Comparison of ENCODE assay signal across 1 cellular context in the genomic region with DNA sequence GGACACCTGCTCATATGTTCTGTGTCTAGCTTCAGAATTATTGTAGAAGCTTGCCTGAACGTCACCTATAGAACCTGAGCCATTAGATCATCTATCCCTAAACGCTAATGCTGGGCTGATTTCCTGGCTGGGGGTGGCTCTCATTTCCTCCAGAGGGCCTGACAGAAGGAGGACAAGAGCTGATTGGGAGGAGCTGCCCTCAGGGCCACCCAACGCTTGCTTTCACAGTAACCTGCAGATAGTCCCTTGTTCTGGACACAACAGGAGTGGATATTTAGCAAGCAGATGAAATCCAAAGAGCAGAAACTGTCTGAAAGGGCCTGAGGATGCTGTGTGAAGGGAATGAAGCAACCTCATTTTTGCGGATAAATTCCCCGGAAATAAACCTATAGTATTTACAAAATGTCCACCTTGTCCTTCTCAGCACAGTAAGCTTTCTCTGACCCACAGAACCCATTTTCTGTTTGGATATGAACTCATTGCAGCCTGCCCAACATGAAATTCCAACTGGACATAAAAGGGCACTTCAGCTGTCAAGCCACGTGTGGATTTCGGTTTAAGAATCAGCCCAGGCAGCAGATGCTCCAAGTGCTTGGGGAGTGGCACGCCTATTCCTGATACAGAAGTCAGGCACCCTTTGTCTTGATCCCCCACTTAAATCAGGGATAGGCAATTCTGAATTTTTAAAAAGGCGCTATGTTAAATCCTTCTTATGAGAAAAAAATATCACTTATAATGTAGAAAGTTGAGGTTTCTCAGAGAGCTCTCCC.
TF ChIP-seq lines count a peak whose summit lies in the region.

No MANE protein-coding gene starts in this region.

TF ChIP-seq in SK-N-SH treated with all-trans-retinoic acid at 6 μM for 48 hours, 23 proteins besides CTCF, POLR2A, EP300 and RAD21 (continued from another document):
- no peak for TF ChIP-seq ZFP3 (CRISPR knock-in tag; IDR thresholded peaks at IDR 0.05)
- TF ChIP-seq ISL1 (CRISPR knock-in tag; IDR thresholded peaks at IDR 0.05) = no peak
- no peak for TF ChIP-seq OSR1 (CRISPR knock-in tag; IDR thresholded peaks at IDR 0.05)
- TF ChIP-seq BACH2 (CRISPR knock-in tag; IDR thresholded peaks at IDR 0.05; ENCODE audit: borderline replicate concordance) = no peak
- TF ChIP-seq, protein P1, sequence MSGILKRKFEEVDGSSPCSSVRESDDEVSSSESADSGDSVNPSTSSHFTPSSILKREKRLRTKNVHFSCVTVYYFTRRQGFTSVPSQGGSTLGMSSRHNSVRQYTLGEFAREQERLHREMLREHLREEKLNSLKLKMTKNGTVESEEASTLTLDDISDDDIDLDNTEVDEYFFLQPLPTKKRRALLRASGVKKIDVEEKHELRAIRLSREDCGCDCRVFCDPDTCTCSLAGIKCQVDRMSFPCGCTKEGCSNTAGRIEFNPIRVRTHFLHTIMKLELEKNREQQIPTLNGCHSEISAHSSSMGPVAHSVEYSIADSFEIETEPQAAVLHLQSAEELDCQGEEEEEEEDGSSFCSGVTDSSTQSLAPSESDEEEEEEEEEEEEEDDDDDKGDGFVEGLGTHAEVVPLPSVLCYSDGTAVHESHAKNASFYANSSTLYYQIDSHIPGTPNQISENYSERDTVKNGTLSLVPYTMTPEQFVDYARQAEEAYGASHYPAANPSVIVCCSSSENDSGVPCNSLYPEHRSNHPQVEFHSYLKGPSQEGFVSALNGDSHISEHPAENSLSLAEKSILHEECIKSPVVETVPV (CRISPR knock-in tag; IDR thresholded peaks at IDR 0.05) = no peak
